ENCODE assay signal across 16 cellular contexts in the genomic region with DNA sequence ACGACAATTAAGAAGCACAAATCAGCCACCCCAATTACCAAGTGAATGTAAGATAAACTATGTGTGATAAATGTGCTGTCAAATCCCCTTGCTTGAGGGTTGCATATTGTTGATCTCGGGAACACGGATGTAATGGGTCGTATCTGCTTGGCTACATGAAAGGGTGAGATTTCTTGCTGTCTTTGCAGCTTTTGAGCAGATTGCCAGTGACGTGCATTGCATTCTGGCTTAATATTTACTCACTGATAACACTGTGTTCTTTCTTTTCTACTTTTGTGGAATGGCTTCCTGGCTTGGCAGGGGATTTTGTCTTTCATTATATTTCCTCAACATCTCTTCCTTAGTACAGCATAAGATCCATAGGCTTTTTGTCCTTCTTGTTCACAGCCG. TPM values are rescaled to one million over a fixed set of nuclear protein-coding genes. Genes with fewer than 3 reads are reported as not detected.
DNase-seq lines count a peak whose midpoint lies in the region; ATAC-seq and TF ChIP-seq lines count a peak whose summit lies in the region.
"Had no signal": no experiment of that assay in that cellular context is flagged by ENCODE, and none has a peak within 500 bp of the region (broad histone marks: within the 10 kb centered on the region; RNA-seq: fewer than 3 reads in every experiment).

No MANE protein-coding gene starts in this region.

- H3K4me3 ChIP-seq in fibroblast of lung (replicated peaks in 1 of 4; ENCODE audit: control extremely low read depth in 1 of 4, insufficient read depth in 1 of 4, low read depth in 3 of 4, low read length in 4 of 4) = no peak overlapping the region
- H3K4me3 ChIP-seq in SK-N-SH (ENCODE audit: low read depth in 2 of 2, low read length in 1 of 2) = no peak overlapping the region
- H3K4me3 ChIP-seq: ovary had no signal

- POLR2A ChIA-PET in SK-N-SH (lab: Yijun Ruan, JAX) = no interaction called here
- POLR2A ChIA-PET in activated CD8-positive, alpha-beta T cell treated with anti-CD3 and anti-CD28 coated beads for 36 hours (lab: Charles Lee) = no interaction called here

- H3K4me1 Mint-ChIP-seq in Calu3 (ENCODE audit: low read depth, unreplicated experiment) (peaks cover 12% of the 10 kb centered on the region), mesothelial cell of epicardium (peaks cover 22% of the 10 kb centered on the region)
- peaks cover 9% of the 10 kb centered on the region for H3K4me1 Mint-ChIP-seq in activated CD8-positive, alpha-beta T cell treated with anti-CD3 and anti-CD28 coated beads for 36 hours (ENCODE audit: low read depth)

- H3K36me3 Mint-ChIP-seq in Calu3 (ENCODE audit: insufficient read depth, unreplicated experiment) = no peaks in the 10 kb centered on the region
- H3K36me3 Mint-ChIP-seq in mesothelial cell of epicardium = no peaks in the 10 kb centered on the region
- H3K36me3 Mint-ChIP-seq in activated CD8-positive, alpha-beta T cell treated with anti-CD3 and anti-CD28 coated beads for 36 hours (ENCODE audit: low read depth) = no peaks in the 10 kb centered on the region

- H3K4me2 ChIP-seq in fibroblast of lung (ENCODE audit: extremely low read depth, insufficient read depth, low read length) (no peak overlapping the region), SK-N-SH (no peak overlapping the region)

- CTCF ChIA-PET in Calu3 (lab: Charles Lee) (interaction anchor here (0.7 to 0.8 kb wide), 4 partner anchors 42 to 160 kb away, joined by 3 to 4 read pairs (median 3); partner anchors contain the start of gene RTF2), SK-N-SH (lab: Yijun Ruan, JAX) (interaction anchor here (1.1 kb wide), 1 partner anchor 146 kb away, joined by 3 read pairs; no protein-coding TSS in a partner anchor)
- CTCF ChIA-PET in activated CD8-positive, alpha-beta T cell treated with anti-CD3 and anti-CD28 coated beads for 36 hours (lab: Charles Lee) = interaction anchor here (0.8 to 1.0 kb wide), 2 partner anchors 10 to 100 kb away, joined by 3 read pairs; partner anchors contain the start of genes FAM210B and MC3R

- H3K4me3 Mint-ChIP-seq in Calu3 (ENCODE audit: low read depth, unreplicated experiment) = peak overlapping the region; percentile 18
- peak overlapping the region; percentile 10 for H3K4me3 Mint-ChIP-seq in mesothelial cell of epicardium
- H3K4me3 Mint-ChIP-seq in activated CD8-positive, alpha-beta T cell treated with anti-CD3 and anti-CD28 coated beads for 36 hours = no peak overlapping the region
- H3K4me3 Mint-ChIP-seq: CD4-positive, alpha-beta T cell; central memory CD8-positive, alpha-beta T cell had no signal

- H3K4me1 ChIP-seq in fibroblast of lung (ENCODE audit: control insufficient read depth, extremely low read depth, insufficient read depth, low read length) = no peaks in the 10 kb centered on the region
- peaks cover 0 to 6% of the 10 kb centered on the region in 2 experiments; a peak in 1 of 4 replicates for H3K4me1 ChIP-seq in SK-N-SH (ENCODE audit: control insufficient read depth in 1 of 2, insufficient read depth in 2 of 2, low read depth in 1 of 2, low read length in 1 of 2)

- 27% methylated on average over 6 of the region's 6 CpGs for WGBS in SK-N-SH (ENCODE audit: low lambda C conversion rate)

- H3K27me3 Mint-ChIP-seq in Calu3 (ENCODE audit: unreplicated experiment) (peaks cover 48% of the 10 kb centered on the region), mesothelial cell of epicardium (ENCODE audit: low read depth) (peaks cover 34% of the 10 kb centered on the region)
- peaks cover 31% of the 10 kb centered on the region for H3K27me3 Mint-ChIP-seq in activated CD8-positive, alpha-beta T cell treated with anti-CD3 and anti-CD28 coated beads for 36 hours

- TF ChIP-seq RAD21 in SK-N-SH (IDR thresholded peaks at IDR 0.05; ENCODE audit: low read length) = no peak

- H3K9me3 ChIP-seq in fibroblast of lung (ENCODE audit: control insufficient read depth, insufficient read depth, low read depth, low read length) = no peaks in the 10 kb centered on the region
- H3K9me3 ChIP-seq in SK-N-SH = no peaks in the 10 kb centered on the region
- H3K9me3 ChIP-seq: ovary had no signal

- H3K27ac Mint-ChIP-seq in Calu3 (ENCODE audit: unreplicated experiment) = peak overlapping the region; percentile 24
- H3K27ac Mint-ChIP-seq in mesothelial cell of epicardium = peak overlapping the region; percentile 23
- H3K27ac Mint-ChIP-seq in activated CD8-positive, alpha-beta T cell treated with anti-CD3 and anti-CD28 coated beads for 36 hours = no peak overlapping the region
- H3K27ac Mint-ChIP-seq: CD4-positive, alpha-beta T cell had no signal

- ATAC-seq in stimulated activated naive CD8-positive, alpha-beta T cell treated with anti-CD3 and anti-CD28 coated beads, Interleukin-15, Interleukin-2, amounts not matched to agents 100 U/mL and 50 U/mL, for 24 hours = no peak
- ATAC-seq in GM19324 (IDR thresholded peaks at IDR 0.05; ENCODE audit: low FRiP score, unreplicated experiment) = no peak
- no peak for ATAC-seq in activated CD8-positive, alpha-beta T cell treated with anti-CD3 and anti-CD28 coated beads for 36 hours
- ATAC-seq: left ventricle myocardium superior had no signal

- H3K79me2 ChIP-seq in fibroblast of lung (ENCODE audit: control insufficient read depth, insufficient read depth, low read length) = no peaks in the 10 kb centered on the region
- H3K79me2 ChIP-seq in SK-N-SH (ENCODE audit: insufficient read depth) = no peaks in the 10 kb centered on the region

- H3K27me3 ChIP-seq in fibroblast of lung (ENCODE audit: control insufficient read depth, insufficient read depth, low read length) (peaks cover 2% of the 10 kb centered on the region), SK-N-SH (ENCODE audit: insufficient read depth) (no peaks in the 10 kb centered on the region)
- H3K27me3 ChIP-seq: ovary had no signal

- BruUV-seq in Calu3 (replicated peaks; lab: Mats Ljungman, UMichigan) = no TSS peak

- peak; percentile 17 for DNase-seq in Calu3
- DNase-seq in NCI-H146 treated with DMSO at 0.1 percent for 48 hours (lab: John Stamatoyannopoulos, UW; ENCODE audit: unreplicated experiment) = peak; percentile 40
- DNase-seq in fibroblast of lung (ENCODE audit: low read depth in 2 of 2) = no peak
- no peak for DNase-seq in mesothelial cell of epicardium (ENCODE audit: low spot score in 2 of 2, unreplicated experiment in 2 of 2)
- no peak for DNase-seq in stimulated activated naive CD8-positive, alpha-beta T cell treated with anti-CD3 and anti-CD28 coated beads, Interleukin-15, Interleukin-2, amounts not matched to agents 100 U/mL and 50 U/mL, for 24 hours
- DNase-seq in SK-N-SH = no peak
- no peak for DNase-seq in activated CD8-positive, alpha-beta T cell treated with anti-CD3 and anti-CD28 coated beads for 36 hours
- DNase-seq: activated CD4-positive, alpha-beta T cell treated with anti-CD3 and anti-CD28 coated beads for 1 hour; CD4-positive, alpha-beta T cell; left ventricle myocardium superior; NCI-H2081; NCI-H510A; ovary; stimulated activated CD4-positive, alpha-beta T cell treated with anti-CD3 and anti-CD28 coated beads, Interleukin-2, amount 100 ng/mL, for 48 hours had no signal

- TF ChIP-seq CTCF in Calu3 (IDR thresholded peaks at IDR 0.05; ENCODE audit: unreplicated experiment) = no peak
- no peak for TF ChIP-seq CTCF in fibroblast of lung (conservative IDR thresholded peaks at IDR 0.05 in 1 of 2, IDR thresholded peaks at IDR 0.05 in 1 of 2; ENCODE audit: low read depth in 1 of 2, low read length in 2 of 2)
- no peak for TF ChIP-seq CTCF in mesothelial cell of epicardium (IDR thresholded peaks at IDR 0.05; ENCODE audit: unreplicated experiment)
- no peak for TF ChIP-seq CTCF in SK-N-SH (IDR thresholded peaks at IDR 0.05)
- no peak for TF ChIP-seq CTCF in activated CD8-positive, alpha-beta T cell treated with anti-CD3 and anti-CD28 coated beads for 36 hours (IDR thresholded peaks at IDR 0.05)

- intact Hi-C loops in Calu3 (cut with micrococcal nuclease; ENCODE audit: unreplicated experiment) = loop anchor here (10.0 kb wide), 1 partner anchor 1684 kb away; no protein-coding TSS in a partner anchor
- intact Hi-C loops in activated CD8-positive, alpha-beta T cell treated with anti-CD3 and anti-CD28 coated beads for 36 hours (cut with micrococcal nuclease) = no loop called here

- H3K27ac ChIP-seq in fibroblast of lung (ENCODE audit: insufficient read depth, low read length) (no peak overlapping the region), SK-N-SH (ENCODE audit: low read depth in 2 of 2, low read length in 1 of 2) (no peak overlapping the region)
- H3K27ac ChIP-seq: ovary had no signal

- H3K9ac ChIP-seq in fibroblast of lung (ENCODE audit: insufficient read depth, low read length) (no peak overlapping the region), SK-N-SH (no peak overlapping the region)

- H4K20me1 ChIP-seq in fibroblast of lung (ENCODE audit: control insufficient read depth, extremely low read depth, insufficient read depth, low read length) = no peaks in the 10 kb centered on the region
- H4K20me1 ChIP-seq in SK-N-SH (ENCODE audit: insufficient read depth) = no peaks in the 10 kb centered on the region

- TF ChIP-seq EP300 in SK-N-SH (IDR thresholded peaks at IDR 0.05; ENCODE audit: borderline replicate concordance in 1 of 2, low read depth in 1 of 2, low read length in 1 of 2) = no peak

- H3K9me3 Mint-ChIP-seq in Calu3 (ENCODE audit: low read depth, unreplicated experiment) (no peaks in the 10 kb centered on the region), mesothelial cell of epicardium (no peaks in the 10 kb centered on the region)
- H3K9me3 Mint-ChIP-seq in activated CD8-positive, alpha-beta T cell treated with anti-CD3 and anti-CD28 coated beads for 36 hours = no peaks in the 10 kb centered on the region
- H3K9me3 Mint-ChIP-seq: CD4-positive, alpha-beta T cell; central memory CD8-positive, alpha-beta T cell had no signal

- H3K9me2 ChIP-seq in SK-N-SH = no peaks in the 10 kb centered on the region

- H3K36me3 ChIP-seq in fibroblast of lung (ENCODE audit: control insufficient read depth, insufficient read depth, low read length) (no peaks in the 10 kb centered on the region), SK-N-SH (replicated peaks in 1 of 2; ENCODE audit: control insufficient read depth in 1 of 2, insufficient read depth in 2 of 2, low read length in 1 of 2) (no peaks in the 10 kb centered on the region)
- H3K36me3 ChIP-seq: ovary had no signal

- no peaks in the 10 kb centered on the region for H3F3A ChIP-seq in SK-N-SH (replicated peaks; ENCODE audit: insufficient read depth)

- peak overlapping the region; percentile 40 for H2AFZ ChIP-seq in fibroblast of lung (ENCODE audit: low read length)
- no peak overlapping the region for H2AFZ ChIP-seq in SK-N-SH (ENCODE audit: low read depth)

RNA-seq across cellular contexts. Expression of gene FAM210B, which starts 10.5 kb away (rescaled TPM):
- total RNA-seq in Calu3 (2022) = 8.7 and 9.4 TPM in 2 replicates
- total RNA-seq in fibroblast of lung = 71.9 and 120 TPM in 2 replicates
- 63.6 and 90.6 TPM in 2 replicates for polyA plus RNA-seq in fibroblast of lung
- 49.4 and 60.5 TPM in 2 replicates for polyA plus RNA-seq in fibroblast of lung (2012)
- polyA minus RNA-seq in fibroblast of lung (ENCODE audit: low replicate concordance) = 19.7 and 20.2 TPM in 2 replicates
- total RNA-seq in mesothelial cell of epicardium = 64.9 to 66.9 TPM (median 66.4 TPM) in 3 replicates
- 34.6 and 44.1 TPM in 2 replicates for polyA plus RNA-seq in SK-N-SH (2012; rRNA removed)
- 53.8 and 56.9 TPM in 2 replicates for polyA plus RNA-seq in SK-N-SH (2012; cell fraction: cytosol; rRNA removed)
- 13.4 and 20.1 TPM in 2 replicates for polyA plus RNA-seq in SK-N-SH (2012; cell fraction: nucleus; rRNA removed)
- 1 to 10 TPM; 3.7 to 4.5 TPM for total RNA-seq in activated CD8-positive, alpha-beta T cell treated with anti-CD3 and anti-CD28 coated beads for 36 hours

RNA-seq across cellular contexts. Expression of gene AURKA, which starts 43.7 kb away (rescaled TPM):
- total RNA-seq in Calu3 (2022) (73.8 and 75.5 TPM in 2 replicates), fibroblast of lung (4.9 and 27.7 TPM in 2 replicates), mesothelial cell of epicardium (13.2 to 14.7 TPM (median 14.4 TPM) in 3 replicates)
- polyA plus RNA-seq in fibroblast of lung (32.7 and 89.3 TPM in 2 replicates), SK-N-SH (2012; rRNA removed) (24.6 and 27.6 TPM in 2 replicates)
- polyA plus RNA-seq in fibroblast of lung (2012) = 20.4 and 60.3 TPM in 2 replicates
- 5.4 and 24.1 TPM in 2 replicates for polyA minus RNA-seq in fibroblast of lung (ENCODE audit: low replicate concordance)
- 27.6 and 29.6 TPM in 2 replicates for polyA plus RNA-seq in SK-N-SH (2012; cell fraction: cytosol; rRNA removed)
- 11.1 and 15.1 TPM in 2 replicates for polyA plus RNA-seq in SK-N-SH (2012; cell fraction: nucleus; rRNA removed)
- total RNA-seq in activated CD8-positive, alpha-beta T cell treated with anti-CD3 and anti-CD28 coated beads for 36 hours = 100 to 1,000 TPM in 1 of 2 experiments, 10 to 100 TPM in 1; 97.5 to 100 TPM

RNA-seq across cellular contexts. Expression of gene CSTF1, which starts 44.1 kb away (rescaled TPM):
- total RNA-seq in Calu3 (2022) (41.0 and 44.3 TPM in 2 replicates), fibroblast of lung (28.8 and 31.2 TPM in 2 replicates), mesothelial cell of epicardium (36.8 to 43.5 TPM (median 40.9 TPM) in 3 replicates)
- polyA plus RNA-seq in fibroblast of lung (55.2 and 68.6 TPM in 2 replicates), SK-N-SH (2012; rRNA removed) (23.4 and 31.2 TPM in 2 replicates)
- polyA plus RNA-seq in fibroblast of lung (2012) = 34.5 and 46.9 TPM in 2 replicates
- polyA minus RNA-seq in fibroblast of lung (ENCODE audit: low replicate concordance) = 133 and 137 TPM in 2 replicates
- polyA plus RNA-seq in SK-N-SH (2012; cell fraction: cytosol; rRNA removed) = 23.7 and 25.3 TPM in 2 replicates
- polyA plus RNA-seq in SK-N-SH (2012; cell fraction: nucleus; rRNA removed) = 27.4 and 32.0 TPM in 2 replicates
- 10 to 100 TPM; 63.4 to 66.2 TPM for total RNA-seq in activated CD8-positive, alpha-beta T cell treated with anti-CD3 and anti-CD28 coated beads for 36 hours

Comparison
In these comparisons a context has a peak if more than half of its experiments do, and no peak if none do; other contexts are left out.
1. DNase-seq: peak in Calu3 (single experiment) and NCI-H146 treated with DMSO at 0.1 percent for 48 hours (single experiment); none in fibroblast of lung (0 of 2), mesothelial cell of epicardium (0 of 2), stimulated activated naive CD8-positive, alpha-beta T cell treated with anti-CD3 and anti-CD28 coated beads, Interleukin-15, Interleukin-2, amounts not matched to agents 100 U/mL and 50 U/mL, for 24 hours (single experiment), SK-N-SH (single experiment) and activated CD8-positive, alpha-beta T cell treated with anti-CD3 and anti-CD28 coated beads for 36 hours (single experiment).